Comparison of ENCODE assay signal across 21 cellular contexts in the genomic region with DNA sequence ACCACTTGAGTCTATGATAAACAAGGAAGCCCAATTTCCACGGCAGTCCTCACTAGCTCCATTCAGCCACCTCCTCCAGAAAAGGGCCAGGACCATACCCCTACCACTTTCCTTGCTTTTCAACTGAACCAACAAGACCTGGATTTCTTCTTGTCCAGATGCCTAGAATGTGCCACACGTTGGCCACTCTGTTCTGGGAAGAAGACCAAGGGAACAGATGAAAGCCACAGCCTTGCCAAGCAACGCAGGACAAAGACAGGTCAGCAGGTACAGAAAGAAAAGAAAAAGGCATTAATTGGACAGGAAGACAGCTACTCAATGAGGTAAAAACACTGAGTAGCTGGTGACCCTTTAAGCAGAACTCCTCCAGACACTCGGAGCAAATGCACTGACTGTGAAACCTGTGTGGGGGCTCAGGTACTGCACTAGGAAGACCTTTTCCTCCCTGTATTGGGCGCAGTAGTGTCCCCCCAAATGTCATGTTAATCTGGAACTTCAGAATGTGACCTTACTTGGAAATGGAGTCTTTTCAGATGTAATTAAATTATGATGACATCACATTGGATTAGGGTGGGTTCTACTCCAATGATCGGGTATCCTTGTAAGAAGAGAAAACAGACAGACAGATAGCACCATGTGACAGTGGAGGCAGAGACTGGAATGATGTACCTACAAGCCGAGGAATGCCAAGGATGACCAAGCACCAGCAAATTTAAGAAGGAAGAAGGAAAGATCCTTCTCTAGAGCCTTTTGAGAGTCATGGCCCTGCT. TPM values are rescaled to one million over a fixed set of nuclear protein-coding genes. Genes with fewer than 3 reads are reported as not detected.
DNase-seq lines count a peak whose midpoint lies in the region; ATAC-seq and TF ChIP-seq lines count a peak whose summit lies in the region.
"Had no signal": no experiment of that assay in that cellular context is flagged by ENCODE, and none has a peak within 500 bp of the region (broad histone marks: within the 10 kb centered on the region; RNA-seq: fewer than 3 reads in every experiment).

No MANE protein-coding gene starts in this region.

- H3K9me3 ChIP-seq in PC-3 (ENCODE audit: low read length) (no peaks in the 10 kb centered on the region), iPS-15b (ENCODE audit: control insufficient read depth, insufficient read depth, low read length) (no peaks in the 10 kb centered on the region), neural progenitor cell (ENCODE audit: low read depth) (no peaks in the 10 kb centered on the region)
- H3K9me3 ChIP-seq: left lung, spleen, suprapubic skin had no signal

- intact Hi-C loops in PC-3 (cut with micrococcal nuclease): no loop called here

- peaks cover 24% of the 10 kb centered on the region for H3K4me1 Mint-ChIP-seq in neural progenitor cell

- H3K27ac ChIP-seq in PC-3 (ENCODE audit: low read length) (no peak overlapping the region), neural progenitor cell (no peak overlapping the region), coronary artery (no peak overlapping the region)
- H3K27ac ChIP-seq: 22Rv1, left lung, RWPE1, suprapubic skin had no signal

- H3K27me3 Mint-ChIP-seq in neural progenitor cell (ENCODE audit: insufficient read depth, low read depth): peaks cover 9% of the 10 kb centered on the region

- H3K9ac ChIP-seq in PC-3 (ENCODE audit: low read length): no peak overlapping the region
- no peak overlapping the region for H3K9ac ChIP-seq in iPS-15b (ENCODE audit: low read depth, low read length)
- no peak overlapping the region for H3K9ac ChIP-seq in neural progenitor cell

- H3K4me1 ChIP-seq in PC-3 (ENCODE audit: insufficient read depth, low read length): peaks cover 18% of the 10 kb centered on the region
- peaks cover 17% of the 10 kb centered on the region for H3K4me1 ChIP-seq in iPS-15b (ENCODE audit: control insufficient read depth, insufficient read depth, low read length)
- H3K4me1 ChIP-seq in neural progenitor cell: peaks cover 19% of the 10 kb centered on the region

- no peaks in the 10 kb centered on the region for H3K9me2 ChIP-seq in PC-3 (replicated peaks; ENCODE audit: low read length)

- POLR2A ChIA-PET in PC-3 (lab: Charles Lee; ENCODE audit: unreplicated experiment): no interaction called here

- H3K4me3 ChIP-seq in PC-3 (ENCODE audit: low read length) (peak overlapping the region; percentile 75; the same call in 1 of the 2 replicates), iPS-15b (ENCODE audit: low read depth, low read length) (peak overlapping the region; percentile 86), neural progenitor cell (peak overlapping the region; percentile 83), coronary artery (no peak overlapping the region)
- H3K4me3 ChIP-seq: GM12878, suprapubic skin had no signal

- H3K36me3 Mint-ChIP-seq in neural progenitor cell: peaks cover 23% of the 10 kb centered on the region

- H3K27ac Mint-ChIP-seq in neural progenitor cell: no peak overlapping the region
- H3K27ac Mint-ChIP-seq: naive B cell had no signal

- H2AFZ ChIP-seq in PC-3 (ENCODE audit: low read length) (no peak overlapping the region), neural progenitor cell (replicated peaks) (no peak overlapping the region)

- CTCF ChIA-PET in PC-3 (lab: Charles Lee): no interaction called here

- peak overlapping the region; percentile 97 for H3K4me3 Mint-ChIP-seq in neural progenitor cell

- ATAC-seq in PC-3: no peak
- ATAC-seq in HG02884 (IDR thresholded peaks at IDR 0.05; ENCODE audit: unreplicated experiment): no peak
- ATAC-seq in GM19452 (IDR thresholded peaks at IDR 0.05; ENCODE audit: unreplicated experiment): no peak
- ATAC-seq: GM12878, left lung had no signal

- BruUV-seq in PC-3 (replicated peaks; lab: Mats Ljungman, UMichigan): no TSS peak

- DNase-seq in NCI-H2029 (lab: John Stamatoyannopoulos, UW) (peak; percentile 25), NCI-H2029 treated with DMSO at 0.1 percent for 48 hours (lab: John Stamatoyannopoulos, UW) (no peak), PC-3 (no peak), neural progenitor cell (ENCODE audit: low spot score) (no peak), coronary artery (ENCODE audit: low spot score) (no peak)
- DNase-seq: activated CD4-positive, alpha-beta T cell treated with anti-CD3 and anti-CD28 coated beads for 48 hours; activated CD8-positive, alpha-beta memory T cell treated with anti-CD3 and anti-CD28 coated beads, Interleukin-2, amount 50 U/mL, for 48 hours; anterior cingulate cortex; DMS 273 treated with DMSO at 0.1 percent for 48 hours; GF-D8; left lung; naive B cell; NCI-H226; spleen had no signal

- H3K4me2 ChIP-seq in PC-3 (ENCODE audit: low read length): peak overlapping the region; percentile 70
- peak overlapping the region; percentile 96 for H3K4me2 ChIP-seq in neural progenitor cell

- H3K36me3 ChIP-seq in PC-3 (ENCODE audit: low read depth, low read length) (no peaks in the 10 kb centered on the region), iPS-15b (ENCODE audit: control insufficient read depth, insufficient read depth, low read length) (peaks cover 3% of the 10 kb centered on the region), neural progenitor cell (no peaks in the 10 kb centered on the region)
- H3K36me3 ChIP-seq: suprapubic skin had no signal

- H3F3A ChIP-seq in PC-3 (ENCODE audit: low read length, unreplicated experiment): no peaks in the 10 kb centered on the region
- peaks cover 16% of the 10 kb centered on the region for H3F3A ChIP-seq in neural progenitor cell (ENCODE audit: low read depth)

- H3K27me3 ChIP-seq in PC-3 (ENCODE audit: low read length) (no peaks in the 10 kb centered on the region), iPS-15b (ENCODE audit: control insufficient read depth, insufficient read depth, low read length) (no peaks in the 10 kb centered on the region), neural progenitor cell (peaks cover 34% of the 10 kb centered on the region)

- no peaks in the 10 kb centered on the region for H4K20me1 ChIP-seq in PC-3 (ENCODE audit: low read length)
- peaks cover 49% of the 10 kb centered on the region for H4K20me1 ChIP-seq in neural progenitor cell (ENCODE audit: low read depth)

- peaks cover 26% of the 10 kb centered on the region for H3K79me2 ChIP-seq in PC-3 (ENCODE audit: low read length)
- H3K79me2 ChIP-seq in neural progenitor cell (ENCODE audit: low read depth): peaks cover 8% of the 10 kb centered on the region

- no peaks in the 10 kb centered on the region for H3K9me3 Mint-ChIP-seq in neural progenitor cell
- H3K9me3 Mint-ChIP-seq: naive B cell had no signal

- TF ChIP-seq CTCF in PC-3 (conservative IDR thresholded peaks at IDR 0.05; ENCODE audit: low read depth, low read length) (no peak), neural progenitor cell (IDR thresholded peaks at IDR 0.05) (no peak), coronary artery (IDR thresholded peaks at IDR 0.05) (no peak)

RNA-seq across cellular contexts. Expression of gene CCNJL, which starts 2.0 kb away (rescaled TPM):
- 7.7 and 9.3 TPM in 2 replicates for total RNA-seq in PC-3 (2014; rRNA removed)
- total RNA-seq in neural progenitor cell (ENCODE audit: low replicate concordance): 8.4 and 9.4 TPM in 2 replicates
